8 cellular contexts compared by ENCODE assay signal in genomic region chr10:131943021-131943814, GRCh38. TPM values are rescaled to one million over a fixed set of nuclear protein-coding genes. Genes with fewer than 3 reads are reported as not detected.
A peak's percentile ranks its signal among the peaks of the same experiment; 100 is the strongest.
DNase-seq lines count a peak whose midpoint lies in the region; ATAC-seq and TF ChIP-seq lines count a peak whose summit lies in the region.

No MANE protein-coding gene starts in this region.

- POLR2A ChIA-PET in CD8-positive, alpha-beta memory T cell (lab: Charles Lee) = interaction anchor here (0.5 kb wide), 1 partner anchor 38 kb away, joined by 3 read pairs; no protein-coding TSS in a partner anchor

- intact Hi-C loops in mucosa of descending colon (cut with DNase I, micrococcal nuclease) = no loop called here

- no peaks in the 10 kb centered on the region for H3K27me3 ChIP-seq in CD8-positive, alpha-beta memory T cell (ENCODE audit: insufficient read depth, low read length, poor library complexity, severe bottlenecking)

- H3K9me3 ChIP-seq in CD8-positive, alpha-beta memory T cell (ENCODE audit: low read length) = no peaks in the 10 kb centered on the region
- H3K9me3 ChIP-seq in mucosa of descending colon = no peaks in the 10 kb centered on the region

- peaks cover 0 to 4% (median 0%) of the 10 kb centered on the region in 3 donors for H3K4me1 Mint-ChIP-seq in CD8-positive, alpha-beta memory T cell
- peaks cover 1 to 3% of the 10 kb centered on the region in 2 donors for H3K4me1 Mint-ChIP-seq in effector memory CD8-positive, alpha-beta T cell (ENCODE audit: low read depth in 2 of 2)

- H3K4me1 ChIP-seq in CD8-positive, alpha-beta memory T cell (ENCODE audit: insufficient read depth, low read length) = no peaks in the 10 kb centered on the region
- H3K4me1 ChIP-seq in mucosa of descending colon (ENCODE audit: low read depth) = no peaks in the 10 kb centered on the region

- peaks cover 11 to 87% (median 27%) of the 10 kb centered on the region in 3 donors for H3K36me3 Mint-ChIP-seq in CD8-positive, alpha-beta memory T cell
- H3K36me3 Mint-ChIP-seq in effector memory CD8-positive, alpha-beta T cell (ENCODE audit: insufficient read depth) = peaks cover 73% of the 10 kb centered on the region

- peaks cover 30% of the 10 kb centered on the region for H3K36me3 ChIP-seq in CD8-positive, alpha-beta memory T cell (ENCODE audit: insufficient read depth, low read length)
- no peaks in the 10 kb centered on the region for H3K36me3 ChIP-seq in mucosa of descending colon (ENCODE audit: low read depth)

- peak; percentile 46 for ATAC-seq in effector memory CD8-positive, alpha-beta T cell (replicated peaks)
- ATAC-seq in mucosa of descending colon = peak; percentile 71

- TF ChIP-seq CTCF in LNCAP (IDR thresholded peaks at IDR 0.05) (peak; percentile 66), mucosa of descending colon (IDR thresholded peaks at IDR 0.05) (no peak)

- H3K27ac Mint-ChIP-seq in CD8-positive, alpha-beta memory T cell = peak overlapping the region in 5 of 8 donors; percentile 23 to 76 (median 63)
- H3K27ac Mint-ChIP-seq in effector memory CD8-positive, alpha-beta T cell = peak overlapping the region; percentile 59 to 68

- H3K4me3 ChIP-seq in CD8-positive, alpha-beta memory T cell (ENCODE audit: low read length) = no peak overlapping the region
- H3K4me3 ChIP-seq in mucosa of descending colon = no peak overlapping the region

- no peak overlapping the region for H3K27ac ChIP-seq in CD8-positive, alpha-beta memory T cell (ENCODE audit: low read depth, low read length)

- H3K4me3 Mint-ChIP-seq in CD8-positive, alpha-beta memory T cell = no peak overlapping the region
- H3K4me3 Mint-ChIP-seq in effector memory CD8-positive, alpha-beta T cell = no peak overlapping the region

- no peaks in the 10 kb centered on the region for H3K27me3 Mint-ChIP-seq in CD8-positive, alpha-beta memory T cell
- no peaks in the 10 kb centered on the region for H3K27me3 Mint-ChIP-seq in effector memory CD8-positive, alpha-beta T cell

- CTCF ChIA-PET in CD8-positive, alpha-beta memory T cell (lab: Charles Lee) = interaction anchor here (0.6 to 1.8 kb wide), 5 partner anchors 10 to 80 kb away, joined by 3 to 5 read pairs (median 4); no protein-coding TSS in a partner anchor

- DNase-seq in CD8-positive, alpha-beta memory T cell = peak in 1 of 5 donors; percentile 11
- no peak for DNase-seq in effector memory CD8-positive, alpha-beta T cell
- DNase-seq in mucosa of descending colon (no peak), superior temporal gyrus (ENCODE audit: extremely low spot score) (no peak), NCI-H1930 (lab: John Stamatoyannopoulos, UW) (no peak), NCI-H2029 (lab: John Stamatoyannopoulos, UW) (no peak), HK-2 (ENCODE audit: unreplicated experiment) (no peak)

- H3K9me3 Mint-ChIP-seq in CD8-positive, alpha-beta memory T cell = no peaks in the 10 kb centered on the region
- no peaks in the 10 kb centered on the region for H3K9me3 Mint-ChIP-seq in effector memory CD8-positive, alpha-beta T cell

RNA-seq across cellular contexts. Expression of gene BNIP3, which starts 38.5 kb away (rescaled TPM):
- 10 to 100 TPM; 39.8 to 40.7 TPM for total RNA-seq in CD8-positive, alpha-beta memory T cell
- 26.3 TPM for polyA plus RNA-seq in CD8-positive, alpha-beta memory T cell
- 10 to 100 TPM in 1 of 3 donors, 1 to 10 TPM in 2; 2.5 to 25.8 (median 5.6) TPM for total RNA-seq in mucosa of descending colon

RNA-seq across cellular contexts. Expression of gene PPP2R2D, which starts 42.4 kb away (rescaled TPM):
- 10 to 100 TPM; 23.5 to 24.5 TPM for total RNA-seq in CD8-positive, alpha-beta memory T cell
- 34.0 TPM for polyA plus RNA-seq in CD8-positive, alpha-beta memory T cell
- total RNA-seq in mucosa of descending colon = 10 to 100 TPM; 27.8 to 34.4 (median 33.9) TPM
